ENCODE assay signal across 1 cellular context in the genomic region with DNA sequence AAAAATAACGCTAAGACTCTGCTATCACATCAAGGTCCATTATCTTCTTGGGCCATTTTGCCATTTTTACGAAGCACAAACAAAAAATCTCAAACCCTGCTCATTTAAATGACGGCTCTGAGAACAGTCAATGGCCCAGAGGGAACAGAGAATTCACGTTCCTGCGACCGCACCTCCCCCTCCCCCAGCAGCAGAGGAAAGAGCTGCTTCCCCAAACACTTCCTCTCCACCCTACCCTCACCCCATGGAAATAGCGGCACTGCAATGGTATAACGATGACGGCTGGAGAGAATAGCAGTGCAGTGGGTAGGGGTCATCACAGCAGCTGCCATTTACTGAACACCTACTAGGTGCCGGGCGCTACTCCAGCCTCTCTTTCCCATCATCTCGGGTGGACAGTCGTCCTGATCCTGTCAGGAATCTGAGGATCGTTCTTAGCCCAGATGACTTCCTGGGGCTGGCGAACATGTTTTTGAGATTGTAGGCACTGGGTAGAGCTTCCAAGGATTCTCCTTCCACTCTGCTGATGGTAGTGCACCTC.
TF ChIP-seq lines count a peak whose summit lies in the region.

No MANE protein-coding gene starts in this region.

TF ChIP-seq in K562, 482 proteins besides CTCF, POLR2A, EP300 and RAD21 (continued from another document and continues in another):
- TF ChIP-seq NFYB (IDR thresholded peaks at IDR 0.05; ENCODE audit: extremely low read depth, insufficient read length) = no peak
- TF ChIP-seq TGIF2 (CRISPR knock-in tag; IDR thresholded peaks at IDR 0.05) = no peak
- TF ChIP-seq, protein P1, sequence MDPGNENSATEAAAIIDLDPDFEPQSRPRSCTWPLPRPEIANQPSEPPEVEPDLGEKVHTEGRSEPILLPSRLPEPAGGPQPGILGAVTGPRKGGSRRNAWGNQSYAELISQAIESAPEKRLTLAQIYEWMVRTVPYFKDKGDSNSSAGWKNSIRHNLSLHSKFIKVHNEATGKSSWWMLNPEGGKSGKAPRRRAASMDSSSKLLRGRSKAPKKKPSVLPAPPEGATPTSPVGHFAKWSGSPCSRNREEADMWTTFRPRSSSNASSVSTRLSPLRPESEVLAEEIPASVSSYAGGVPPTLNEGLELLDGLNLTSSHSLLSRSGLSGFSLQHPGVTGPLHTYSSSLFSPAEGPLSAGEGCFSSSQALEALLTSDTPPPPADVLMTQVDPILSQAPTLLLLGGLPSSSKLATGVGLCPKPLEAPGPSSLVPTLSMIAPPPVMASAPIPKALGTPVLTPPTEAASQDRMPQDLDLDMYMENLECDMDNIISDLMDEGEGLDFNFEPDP (CRISPR knock-in tag; IDR thresholded peaks at IDR 0.05) = no peak
- TF ChIP-seq CSDE1 (IDR thresholded peaks at IDR 0.05) = no peak
- no peak for TF ChIP-seq YY1 (IDR thresholded peaks at IDR 0.05; ENCODE audit: borderline replicate concordance in 1 of 3, control insufficient read depth in 1 of 3, extremely low read depth in 1 of 3, insufficient read depth in 3 of 3, insufficient read length in 1 of 3, insufficient replicate concordance in 2 of 3, low read depth in 1 of 3, low read length in 2 of 3)
- TF ChIP-seq ZNF695 (CRISPR knock-in tag; IDR thresholded peaks at IDR 0.05) = no peak
- TF ChIP-seq ILF3 (IDR thresholded peaks at IDR 0.05; ENCODE audit: borderline replicate concordance) = no peak
- TF ChIP-seq FOXJ2 (tag; IDR thresholded peaks at IDR 0.05) = 0 out of 2 replicates have a peak, but pooled peaks have one; percentile 37
- TF ChIP-seq HNRNPL (IDR thresholded peaks at IDR 0.05; ENCODE audit: low read depth, low read length) = no peak
- TF ChIP-seq TEAD1 (CRISPR knock-in tag; IDR thresholded peaks at IDR 0.05) = no peak
- TF ChIP-seq ZBTB40 (IDR thresholded peaks at IDR 0.05) = no peak
- TF ChIP-seq ZBTB40 (CRISPR knock-in tag; IDR thresholded peaks at IDR 0.05) = no peak
- TF ChIP-seq, protein P2, sequence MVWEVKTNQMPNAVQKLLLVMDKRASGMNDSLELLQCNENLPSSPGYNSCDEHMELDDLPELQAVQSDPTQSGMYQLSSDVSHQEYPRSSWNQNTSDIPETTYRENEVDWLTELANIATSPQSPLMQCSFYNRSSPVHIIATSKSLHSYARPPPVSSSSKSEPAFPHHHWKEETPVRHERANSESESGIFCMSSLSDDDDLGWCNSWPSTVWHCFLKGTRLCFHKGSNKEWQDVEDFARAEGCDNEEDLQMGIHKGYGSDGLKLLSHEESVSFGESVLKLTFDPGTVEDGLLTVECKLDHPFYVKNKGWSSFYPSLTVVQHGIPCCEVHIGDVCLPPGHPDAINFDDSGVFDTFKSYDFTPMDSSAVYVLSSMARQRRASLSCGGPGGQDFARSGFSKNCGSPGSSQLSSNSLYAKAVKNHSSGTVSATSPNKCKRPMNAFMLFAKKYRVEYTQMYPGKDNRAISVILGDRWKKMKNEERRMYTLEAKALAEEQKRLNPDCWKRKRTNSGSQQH (CRISPR knock-in tag; IDR thresholded peaks at IDR 0.05) = no peak
- TF ChIP-seq MYBL2 (IDR thresholded peaks at IDR 0.05; ENCODE audit: low read depth) = no peak
- no peak for TF ChIP-seq MYBL2 (CRISPR knock-in tag; IDR thresholded peaks at IDR 0.05; ENCODE audit: borderline replicate concordance)
- TF ChIP-seq HMGXB4 (CRISPR knock-in tag; IDR thresholded peaks at IDR 0.05) = no peak
- no peak for TF ChIP-seq ZNF584 (CRISPR knock-in tag; IDR thresholded peaks at IDR 0.05; ENCODE audit: low read depth)
- TF ChIP-seq, protein P3, sequence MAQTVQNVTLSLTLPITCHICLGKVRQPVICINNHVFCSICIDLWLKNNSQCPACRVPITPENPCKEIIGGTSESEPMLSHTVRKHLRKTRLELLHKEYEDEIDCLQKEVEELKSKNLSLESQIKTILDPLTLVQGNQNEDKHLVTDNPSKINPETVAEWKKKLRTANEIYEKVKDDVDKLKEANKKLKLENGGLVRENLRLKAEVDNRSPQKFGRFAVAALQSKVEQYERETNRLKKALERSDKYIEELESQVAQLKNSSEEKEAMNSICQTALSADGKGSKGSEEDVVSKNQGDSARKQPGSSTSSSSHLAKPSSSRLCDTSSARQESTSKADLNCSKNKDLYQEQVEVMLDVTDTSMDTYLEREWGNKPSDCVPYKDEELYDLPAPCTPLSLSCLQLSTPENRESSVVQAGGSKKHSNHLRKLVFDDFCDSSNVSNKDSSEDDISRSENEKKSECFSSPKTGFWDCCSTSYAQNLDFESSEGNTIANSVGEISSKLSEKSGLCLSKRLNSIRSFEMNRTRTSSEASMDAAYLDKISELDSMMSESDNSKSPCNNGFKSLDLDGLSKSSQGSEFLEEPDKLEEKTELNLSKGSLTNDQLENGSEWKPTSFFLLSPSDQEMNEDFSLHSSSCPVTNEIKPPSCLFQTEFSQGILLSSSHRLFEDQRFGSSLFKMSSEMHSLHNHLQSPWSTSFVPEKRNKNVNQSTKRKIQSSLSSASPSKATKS (CRISPR knock-in tag; IDR thresholded peaks at IDR 0.05) = no peak
- no peak for TF ChIP-seq RBFOX2 (IDR thresholded peaks at IDR 0.05; ENCODE audit: low read depth, low read length)
- TF ChIP-seq TCF7 (IDR thresholded peaks at IDR 0.05; ENCODE audit: borderline replicate concordance) = no peak
- no peak for TF ChIP-seq CBFB (CRISPR knock-in tag; IDR thresholded peaks at IDR 0.05)
- TF ChIP-seq, protein P4, sequence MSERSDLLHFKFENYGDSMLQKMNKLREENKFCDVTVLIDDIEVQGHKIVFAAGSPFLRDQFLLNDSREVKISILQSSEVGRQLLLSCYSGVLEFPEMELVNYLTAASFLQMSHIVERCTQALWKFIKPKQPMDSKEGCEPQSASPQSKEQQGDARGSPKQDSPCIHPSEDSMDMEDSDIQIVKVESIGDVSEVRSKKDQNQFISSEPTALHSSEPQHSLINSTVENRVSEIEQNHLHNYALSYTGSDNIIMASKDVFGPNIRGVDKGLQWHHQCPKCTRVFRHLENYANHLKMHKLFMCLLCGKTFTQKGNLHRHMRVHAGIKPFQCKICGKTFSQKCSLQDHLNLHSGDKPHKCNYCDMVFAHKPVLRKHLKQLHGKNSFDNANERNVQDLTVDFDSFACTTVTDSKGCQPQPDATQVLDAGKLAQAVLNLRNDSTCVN (CRISPR knock-in tag; IDR thresholded peaks at IDR 0.05) = no peak
- TF ChIP-seq ZNF431 (CRISPR knock-in tag; IDR thresholded peaks at IDR 0.05) = no peak
- TF ChIP-seq, protein P5, sequence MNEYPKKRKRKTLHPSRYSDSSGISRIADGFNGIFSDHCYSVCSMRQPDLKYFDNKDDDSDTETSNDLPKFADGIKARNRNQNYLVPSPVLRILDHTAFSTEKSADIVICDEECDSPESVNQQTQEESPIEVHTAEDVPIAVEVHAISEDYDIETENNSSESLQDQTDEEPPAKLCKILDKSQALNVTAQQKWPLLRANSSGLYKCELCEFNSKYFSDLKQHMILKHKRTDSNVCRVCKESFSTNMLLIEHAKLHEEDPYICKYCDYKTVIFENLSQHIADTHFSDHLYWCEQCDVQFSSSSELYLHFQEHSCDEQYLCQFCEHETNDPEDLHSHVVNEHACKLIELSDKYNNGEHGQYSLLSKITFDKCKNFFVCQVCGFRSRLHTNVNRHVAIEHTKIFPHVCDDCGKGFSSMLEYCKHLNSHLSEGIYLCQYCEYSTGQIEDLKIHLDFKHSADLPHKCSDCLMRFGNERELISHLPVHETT (CRISPR knock-in tag; conservative IDR thresholded peaks at IDR 0.05 in 1 of 2, IDR thresholded peaks at IDR 0.05 in 1 of 2) = no peak
- no peak for TF ChIP-seq POU5F1 (IDR thresholded peaks at IDR 0.05; ENCODE audit: borderline replicate concordance, low read depth, low read length, partially characterized antibody)
- no peak for TF ChIP-seq BRD4 (IDR thresholded peaks at IDR 0.05)
- no peak for TF ChIP-seq SMAD1 (IDR thresholded peaks at IDR 0.05; ENCODE audit: low read depth, low read length, partially characterized antibody)
- TF ChIP-seq SMAD4 (CRISPR knock-in tag; conservative IDR thresholded peaks at IDR 0.05) = no peak
- no peak for TF ChIP-seq CBX5 (IDR thresholded peaks at IDR 0.05; ENCODE audit: borderline replicate concordance, low read depth)
- no peak for TF ChIP-seq NFIC (IDR thresholded peaks at IDR 0.05)
- no peak for TF ChIP-seq FOSL1 (tag; conservative IDR thresholded peaks at IDR 0.05)
- no peak for TF ChIP-seq MXD1 (CRISPR knock-in tag; IDR thresholded peaks at IDR 0.05; ENCODE audit: borderline replicate concordance, poor library complexity, severe bottlenecking)
- no peak for TF ChIP-seq ZNF280B (CRISPR knock-in tag; IDR thresholded peaks at IDR 0.05)
- TF ChIP-seq ZBTB8A (IDR thresholded peaks at IDR 0.05; ENCODE audit: partially characterized antibody) = no peak
- TF ChIP-seq BCL6 (CRISPR knock-in tag; IDR thresholded peaks at IDR 0.05) = no peak
- TF ChIP-seq ZNF124 (CRISPR knock-in tag; IDR thresholded peaks at IDR 0.05) = no peak
- no peak for TF ChIP-seq TAF15 (IDR thresholded peaks at IDR 0.05; ENCODE audit: low read depth, low read length)
- TF ChIP-seq ZNF347 (CRISPR knock-in tag; IDR thresholded peaks at IDR 0.05; ENCODE audit: low read depth) = no peak
- no peak for TF ChIP-seq FOS (IDR thresholded peaks at IDR 0.05; ENCODE audit: extremely low read depth, insufficient read length)
- TF ChIP-seq ZNF830 (CRISPR knock-in tag; IDR thresholded peaks at IDR 0.05) = no peak
- no peak for TF ChIP-seq ARNT (IDR thresholded peaks at IDR 0.05)
